ENCODE assay signal across 8 cellular contexts in the genomic region with DNA sequence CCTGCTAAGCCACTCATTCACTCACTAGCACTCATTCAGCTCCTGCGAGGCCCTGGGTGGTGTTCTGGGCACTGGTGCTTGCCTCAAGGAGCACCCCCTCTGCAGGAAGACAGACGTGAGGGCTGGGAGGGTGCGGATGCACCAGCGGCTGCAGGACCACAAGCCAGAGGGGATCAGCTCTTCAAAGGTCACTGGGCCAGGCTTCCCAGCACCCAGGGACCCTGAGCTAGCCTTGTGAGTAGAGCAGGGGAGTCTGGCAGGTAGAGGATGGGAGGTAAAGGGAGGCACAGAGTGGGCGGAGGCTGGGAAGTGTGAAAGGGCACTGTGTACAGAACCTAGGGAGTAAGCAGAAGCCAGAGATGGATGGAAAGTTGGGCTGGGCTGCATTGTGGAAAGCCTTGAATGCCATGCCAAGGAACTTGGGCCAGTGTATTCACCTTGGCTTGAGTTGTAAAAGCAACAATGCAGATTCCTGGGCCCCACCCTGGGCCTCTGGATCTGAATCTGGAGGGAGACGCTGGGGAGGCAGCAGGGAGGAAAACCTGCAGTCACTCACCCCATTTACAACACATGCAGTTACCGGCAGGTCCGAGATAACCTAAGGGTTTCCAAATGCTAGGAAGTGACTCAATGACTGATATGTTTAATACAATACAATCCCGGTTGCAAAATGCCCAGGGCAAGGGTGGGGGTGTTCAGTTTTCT. TPM values are rescaled to one million over a fixed set of nuclear protein-coding genes. Genes with fewer than 3 reads are reported as not detected.
DNase-seq lines count a peak whose midpoint lies in the region; ATAC-seq and TF ChIP-seq lines count a peak whose summit lies in the region.

No MANE protein-coding gene starts in this region.

- intact Hi-C loops in dorsolateral prefrontal cortex (cut with DNase I) (no loop called here), testis (cut with DNase I; ENCODE audit: low total_unique reads) (no loop called here)

- peak; percentile 8 to 12 for ATAC-seq in activated CD4-positive, CD25-positive, alpha-beta regulatory T cell treated with anti-CD3 and anti-CD28 coated beads, Interleukin-2, amount 50 U/mL, for 24 hours
- ATAC-seq in HG02970 (IDR thresholded peaks at IDR 0.05; ENCODE audit: low FRiP score, unreplicated experiment) (no peak), GM21526 (IDR thresholded peaks at IDR 0.05; ENCODE audit: low FRiP score, unreplicated experiment) (no peak)

- peak overlapping the region; percentile 92 to 99 for H3K9ac ChIP-seq in mucosa of rectum (ENCODE audit: low read depth in 1 of 2, low read length in 2 of 2)

- H3K36me3 ChIP-seq in mucosa of rectum (ENCODE audit: control insufficient read depth in 2 of 2, insufficient read depth in 2 of 2, low read length in 2 of 2) (peaks cover 2 to 3% of the 10 kb centered on the region in 2 donors), testis (ENCODE audit: low read depth, missing control alignments) (no peaks in the 10 kb centered on the region)

- TF ChIP-seq CTCF in HL-60 (IDR thresholded peaks at IDR 0.05; ENCODE audit: insufficient read depth, low read length) = no peak
- TF ChIP-seq CTCF in dorsolateral prefrontal cortex (IDR thresholded peaks at IDR 0.05 in 54 of 56, conservative IDR thresholded peaks at IDR 0.05 in 2 of 56; ENCODE audit: low read depth in 1 of 56, partially characterized antibody in 56 of 56) = no peak
- TF ChIP-seq CTCF in testis (IDR thresholded peaks at IDR 0.05) = no peak

- peak overlapping the region; percentile 71 for H3K4me3 ChIP-seq in HL-60 (replicated peaks; ENCODE audit: insufficient read depth, low read length)
- H3K4me3 ChIP-seq in dorsolateral prefrontal cortex = peak overlapping the region in 54 of 59 donors; percentile 9 to 73 (median 57)
- peak overlapping the region; percentile 89 to 93 for H3K4me3 ChIP-seq in mucosa of rectum (ENCODE audit: low read length in 2 of 2)
- H3K4me3 ChIP-seq in testis = no peak overlapping the region

- no peak for TF ChIP-seq POLR2A in testis (IDR thresholded peaks at IDR 0.05)

- DNase-seq in HL-60 (ENCODE audit: low read depth in 1 of 2, low spot score in 1 of 2) (peak; percentile 73 to 87), dorsolateral prefrontal cortex (peak in 1 of 10 donors; percentile 35), testis (no peak), NCI-H1436 (lab: John Stamatoyannopoulos, UW) (no peak)

- no peaks in the 10 kb centered on the region for H3K27me3 ChIP-seq in HL-60 (ENCODE audit: insufficient read depth, poor library complexity, severe bottlenecking)
- H3K27me3 ChIP-seq in dorsolateral prefrontal cortex = peaks cover 0 to 53% (median 30%) of the 10 kb centered on the region in 45 donors
- H3K27me3 ChIP-seq in mucosa of rectum (ENCODE audit: control insufficient read depth in 2 of 2, insufficient read depth in 2 of 2, low read length in 2 of 2) = no peaks in the 10 kb centered on the region
- no peaks in the 10 kb centered on the region for H3K27me3 ChIP-seq in testis

- H3K4me1 ChIP-seq in mucosa of rectum (ENCODE audit: control insufficient read depth in 2 of 2, insufficient read depth in 2 of 2, low read length in 2 of 2) = peaks cover 47 to 50% of the 10 kb centered on the region in 2 donors
- peaks cover 40% of the 10 kb centered on the region for H3K4me1 ChIP-seq in testis

- WGBS in testis, 2 donors = 48 to 58% methylated on average over 8 to 9 of the region's 9 CpGs

- H3K9me3 ChIP-seq in mucosa of rectum (ENCODE audit: control insufficient read depth in 2 of 2, low read length in 2 of 2) (no peaks in the 10 kb centered on the region), testis (no peaks in the 10 kb centered on the region)

- peak overlapping the region; percentile 42 for H3K27ac ChIP-seq in HL-60 (replicated peaks)
- peak overlapping the region in 42 of 59 donors; percentile 16 to 96 (median 83) for H3K27ac ChIP-seq in dorsolateral prefrontal cortex
- peak overlapping the region; percentile 98 for H3K27ac ChIP-seq in mucosa of rectum (ENCODE audit: low read depth in 2 of 2, low read length in 2 of 2)
- H3K27ac ChIP-seq in testis = peak overlapping the region; percentile 29 to 90

RNA-seq across cellular contexts. Expression of a gene that starts 1.7 kb away (rescaled TPM):
- total RNA-seq in dorsolateral prefrontal cortex (10 to 100 TPM in 114 of 120 experiments, 1 to 10 TPM in 6; 6.1 to 78.9 (median 30.8) TPM), testis (10 to 100 TPM; 68.6 to 70.7 TPM)
- 41.4 TPM for polyA plus RNA-seq in testis (ENCODE audit: insufficient read depth, low read depth, low replicate concordance)

RNA-seq across cellular contexts. Expression of a gene that starts 46.9 kb away (rescaled TPM):
- total RNA-seq in dorsolateral prefrontal cortex (10 to 100 TPM; 22.8 to 53.0 (median 35.7) TPM), testis (10 to 100 TPM; 58.1 to 71.1 TPM)
- 135 TPM for polyA plus RNA-seq in testis (ENCODE audit: insufficient read depth, low read depth, low replicate concordance)

Comparison
In these comparisons a context has a peak if more than half of its experiments do, and no peak if none do; other contexts are left out.
1. DNase-seq: peak in HL-60 (2 of 2); none in testis (single experiment) and NCI-H1436 (single experiment).
2. H3K27ac ChIP-seq: peak in every context shown above with its lines; median percentile 98 in mucosa of rectum; 83 in dorsolateral prefrontal cortex; 60 in testis; 42 in HL-60.
3. H3K4me3 ChIP-seq: peak in HL-60 (single experiment), dorsolateral prefrontal cortex (54 of 59) and mucosa of rectum (2 of 2); none in testis (0 of 2).
4. ATAC-seq: peak in activated CD4-positive, CD25-positive, alpha-beta regulatory T cell treated with anti-CD3 and anti-CD28 coated beads, Interleukin-2, amount 50 U/mL, for 24 hours (2 of 2); none in HG02970 (single experiment) and GM21526 (single experiment).